ENCODE assay signal across 19 cellular contexts in the genomic region with DNA sequence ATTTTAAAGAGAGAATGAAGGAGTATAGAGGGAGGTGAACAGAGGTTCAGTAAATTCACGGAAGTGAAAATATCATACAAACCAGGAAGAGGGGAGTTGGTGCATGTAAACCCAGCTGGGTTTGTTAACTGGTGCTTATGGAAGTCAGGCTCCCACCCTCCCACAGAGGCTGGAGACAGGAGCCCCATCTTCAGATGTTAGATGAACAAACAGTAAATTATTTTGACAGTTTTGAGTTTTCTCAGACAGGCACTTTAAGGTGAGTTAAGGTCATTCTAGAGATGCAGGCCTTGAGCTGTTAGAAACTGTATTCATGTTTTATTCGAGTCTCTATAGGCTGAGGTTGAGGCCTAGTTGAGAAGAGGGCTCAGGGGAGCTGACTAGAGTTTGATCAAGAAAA. TPM values are rescaled to one million over a fixed set of nuclear protein-coding genes. Genes with fewer than 3 reads are reported as not detected.
DNase-seq lines count a peak whose midpoint lies in the region; ATAC-seq and TF ChIP-seq lines count a peak whose summit lies in the region.
"Had no signal": no experiment of that assay in that cellular context is flagged by ENCODE, and none has a peak within 500 bp of the region (broad histone marks: within the 10 kb centered on the region; RNA-seq: fewer than 3 reads in every experiment).

No MANE protein-coding gene starts in this region.

- DNase-seq in CD14-positive monocyte (ENCODE audit: low spot score) = no peak
- no peak for DNase-seq in CD4-positive, CD25-positive, alpha-beta regulatory T cell
- no peak for DNase-seq in Panc1 (ENCODE audit: low read depth, low spot score)
- DNase-seq in hepatocyte (ENCODE audit: low spot score) = no peak
- DNase-seq in BE2C = no peak
- DNase-seq in left ventricle myocardium superior = no peak
- DNase-seq: activated effector memory CD4-positive, alpha-beta T cell treated with anti-CD3 and anti-CD28 coated beads, Interleukin-2, amount 50 U/mL, for 16 hours; amniotic stem cell; NCI-H1105 treated with DMSO at 0.1 percent for 48 hours; NCI-H2081; retina; stimulated activated CD4-positive, alpha-beta T cell treated with anti-CD3 and anti-CD28 coated beads, Interleukin-2, amount 100 ng/mL, for 48 hours; stimulated activated naive CD4-positive, alpha-beta T cell treated with Interleukin-2 at 50 U/mL for 16 hours had no signal

- CTCF ChIA-PET in Panc1 (lab: Charles Lee) = no interaction called here

- no peak overlapping the region for H2AFZ ChIP-seq in hepatocyte
- H2AFZ ChIP-seq: GM23338 had no signal

- intact Hi-C loops in CD14-positive monocyte (cut with micrococcal nuclease) = no loop called here
- intact Hi-C loops in Panc1 (cut with micrococcal nuclease; ENCODE audit: unreplicated experiment) = no loop called here
- intact Hi-C loops in left ventricle myocardium superior (cut with micrococcal nuclease) = no loop called here

- no peaks in the 10 kb centered on the region for H3K9me3 ChIP-seq in CD4-positive, CD25-positive, alpha-beta regulatory T cell (ENCODE audit: control insufficient read depth in 2 of 2, low read length in 2 of 2)
- H3K9me3 ChIP-seq in Panc1 (ENCODE audit: control insufficient read depth, insufficient read depth, low read depth, low read length) = no peaks in the 10 kb centered on the region
- H3K9me3 ChIP-seq in hepatocyte (ENCODE audit: low read depth) = no peaks in the 10 kb centered on the region
- no peaks in the 10 kb centered on the region for H3K9me3 ChIP-seq in BE2C
- H3K9me3 ChIP-seq: breast epithelium, thoracic aorta had no signal

- no peaks in the 10 kb centered on the region for H3K9me2 ChIP-seq in hepatocyte (replicated peaks; ENCODE audit: insufficient read depth)

- peak overlapping the region in 4 of 7 donors; percentile 11 to 57 (median 22) for H3K27ac Mint-ChIP-seq in CD14-positive monocyte
- H3K27ac Mint-ChIP-seq in CD4-positive, CD25-positive, alpha-beta regulatory T cell = peak overlapping the region; percentile 47 to 78 (median 47)
- H3K27ac Mint-ChIP-seq: GM23338, WTC11 had no signal

- H4K20me1 ChIP-seq in hepatocyte (ENCODE audit: insufficient read depth, poor library complexity, severe bottlenecking) = no peaks in the 10 kb centered on the region

- no peak for TF ChIP-seq CTCF in CD14-positive monocyte (IDR thresholded peaks at IDR 0.05)
- no peak for TF ChIP-seq CTCF in Panc1 (IDR thresholded peaks at IDR 0.05)
- TF ChIP-seq CTCF in hepatocyte (IDR thresholded peaks at IDR 0.05; ENCODE audit: poor library complexity) = no peak
- no peak for TF ChIP-seq CTCF in BE2C (IDR thresholded peaks at IDR 0.05; ENCODE audit: low read depth, low read length)

- peaks cover 16 to 28% of the 10 kb centered on the region in 2 donors for H3K36me3 Mint-ChIP-seq in CD14-positive monocyte
- peaks cover 5% of the 10 kb centered on the region for H3K36me3 Mint-ChIP-seq in CD4-positive, CD25-positive, alpha-beta regulatory T cell
- H3K36me3 Mint-ChIP-seq: WTC11 had no signal

- peaks cover 7% of the 10 kb centered on the region for H3K36me3 ChIP-seq in CD4-positive, CD25-positive, alpha-beta regulatory T cell (ENCODE audit: control insufficient read depth, insufficient read depth, low read length)
- no peaks in the 10 kb centered on the region for H3K36me3 ChIP-seq in Panc1 (ENCODE audit: control insufficient read depth, insufficient read depth, low read length)
- H3K36me3 ChIP-seq in hepatocyte (replicated peaks; ENCODE audit: insufficient read depth, low read depth) = no peaks in the 10 kb centered on the region
- no peaks in the 10 kb centered on the region for H3K36me3 ChIP-seq in BE2C
- H3K36me3 ChIP-seq: breast epithelium, thoracic aorta had no signal

- H3K9me3 Mint-ChIP-seq in CD14-positive monocyte = no peaks in the 10 kb centered on the region
- no peaks in the 10 kb centered on the region for H3K9me3 Mint-ChIP-seq in CD4-positive, CD25-positive, alpha-beta regulatory T cell
- H3K9me3 Mint-ChIP-seq: GM23338, WTC11 had no signal

- POLR2A ChIA-PET in Panc1 (lab: Charles Lee) = no interaction called here

- H3K27me3 ChIP-seq in CD4-positive, CD25-positive, alpha-beta regulatory T cell (ENCODE audit: control insufficient read depth, insufficient read depth, low read length) = no peaks in the 10 kb centered on the region
- H3K27me3 ChIP-seq in Panc1 (ENCODE audit: control insufficient read depth, insufficient read depth, low read length) (no peaks in the 10 kb centered on the region), hepatocyte (no peaks in the 10 kb centered on the region), BE2C (no peaks in the 10 kb centered on the region)
- H3K27me3 ChIP-seq: breast epithelium had no signal

- in situ Hi-C loops in Panc1 (cut with HindIII; ENCODE audit: low pct_unique_long_range_greater_than_20kb, low sequenced_read_pairs) = no loop called here

- H3K79me2 ChIP-seq in hepatocyte = peaks cover 61% of the 10 kb centered on the region

- no TSS peak for BruUV-seq in Panc1 (replicated peaks; lab: Mats Ljungman, UMichigan)

- peaks cover 34% of the 10 kb centered on the region for H3K4me1 Mint-ChIP-seq in CD14-positive monocyte
- peaks cover 64 to 89% (median 75%) of the 10 kb centered on the region in 4 donors for H3K4me1 Mint-ChIP-seq in CD4-positive, CD25-positive, alpha-beta regulatory T cell
- H3K4me1 Mint-ChIP-seq: GM23338 had no signal

- no peak overlapping the region for H3K4me2 ChIP-seq in hepatocyte
- H3K4me2 ChIP-seq: GM23338 had no signal

- H3K27me3 Mint-ChIP-seq in CD14-positive monocyte (ENCODE audit: low read depth in 3 of 3) = no peaks in the 10 kb centered on the region
- peaks cover 4% of the 10 kb centered on the region for H3K27me3 Mint-ChIP-seq in CD4-positive, CD25-positive, alpha-beta regulatory T cell

- ATAC-seq in CD4-positive, CD25-positive, alpha-beta regulatory T cell (ENCODE audit: low read depth in 2 of 2) = no peak
- ATAC-seq in Panc1 (0 out of 2 replicates have a peak, but pooled peaks have one; percentile 33), HG02610 (IDR thresholded peaks at IDR 0.05; ENCODE audit: unreplicated experiment) (no peak), left ventricle myocardium superior (no peak)
- ATAC-seq: GM23338, WTC11 had no signal

- H3K4me3 ChIP-seq in CD4-positive, CD25-positive, alpha-beta regulatory T cell (ENCODE audit: low read depth, low read length) = no peak overlapping the region
- no peak overlapping the region for H3K4me3 ChIP-seq in Panc1 (ENCODE audit: low read depth in 2 of 2, low read length in 2 of 2)
- H3K4me3 ChIP-seq in hepatocyte = no peak overlapping the region
- no peak overlapping the region for H3K4me3 ChIP-seq in BE2C (ENCODE audit: low read depth, low read length)
- H3K4me3 ChIP-seq: breast epithelium, coronary artery, GM23338, thoracic aorta had no signal

- 92% methylated on average over 2 of the region's 2 CpGs for WGBS in hepatocyte (ENCODE audit: low lambda C conversion rate, missing lambda C conversion rate)

- peaks cover 47% of the 10 kb centered on the region for H3K4me1 ChIP-seq in CD4-positive, CD25-positive, alpha-beta regulatory T cell (ENCODE audit: control insufficient read depth, insufficient read depth, low read length, poor library complexity, severe bottlenecking)
- H3K4me1 ChIP-seq in Panc1 (ENCODE audit: control insufficient read depth, insufficient read depth, low read length) = peaks cover 20% of the 10 kb centered on the region
- peaks cover 25% of the 10 kb centered on the region for H3K4me1 ChIP-seq in hepatocyte (ENCODE audit: insufficient read depth)
- H3K4me1 ChIP-seq in BE2C = no peaks in the 10 kb centered on the region
- H3K4me1 ChIP-seq: breast epithelium had no signal

- no peak overlapping the region for H3K4me3 Mint-ChIP-seq in CD14-positive monocyte
- peak overlapping the region in 3 of 4 donors; percentile 46 to 56 (median 53) for H3K4me3 Mint-ChIP-seq in CD4-positive, CD25-positive, alpha-beta regulatory T cell
- H3K4me3 Mint-ChIP-seq: GM23338, WTC11 had no signal

- no peak overlapping the region for H3K27ac ChIP-seq in CD4-positive, CD25-positive, alpha-beta regulatory T cell (ENCODE audit: insufficient read depth, low read length, poor library complexity, severe bottlenecking)
- H3K27ac ChIP-seq in Panc1 (ENCODE audit: low read length) (no peak overlapping the region), hepatocyte (peak overlapping the region; percentile 81)
- H3K27ac ChIP-seq: breast epithelium, coronary artery, thoracic aorta had no signal

RNA-seq across cellular contexts. Expression of gene FUCA2, which starts 41.8 kb away (rescaled TPM):
- polyA plus RNA-seq in CD14-positive monocyte (10 to 100 TPM; 83.7 to 93.5 TPM), hepatocyte (141 and 142 TPM in 2 replicates)
- total RNA-seq in CD4-positive, CD25-positive, alpha-beta regulatory T cell = 6.1 TPM
- 10 to 100 TPM; 14.1 to 23.6 (median 22.2) TPM for polyA plus RNA-seq in CD4-positive, CD25-positive, alpha-beta regulatory T cell
- total RNA-seq in Panc1 (2021; ENCODE audit: unreplicated experiment) (68.1 TPM), hepatocyte (117 TPM in 2 replicates), left ventricle myocardium superior (35.0 TPM)
- polyA plus RNA-seq in Panc1 (2012; ENCODE audit: insufficient read length) = 42.9 TPM
- 30.4 TPM for polyA plus RNA-seq in BE2C (2012; ENCODE audit: insufficient read depth, insufficient read length, low read depth)

Comparison
In these comparisons a context has a peak if more than half of its experiments do, and no peak if none do; other contexts are left out.
1. H3K4me3 Mint-ChIP-seq: peak in CD4-positive, CD25-positive, alpha-beta regulatory T cell (3 of 4); none in CD14-positive monocyte (0 of 2).